In genomic region chr10:33136271-33136670, GRCh38 we compare ENCODE assay signal across 12 cellular contexts.
A peak's percentile ranks its signal among the peaks of the same experiment; 100 is the strongest.
DNase-seq lines count a peak whose midpoint lies in the region; ATAC-seq and TF ChIP-seq lines count a peak whose summit lies in the region.
"Had no signal": no experiment of that assay in that cellular context is flagged by ENCODE, and none has a peak within 500 bp of the region (broad histone marks: within the 10 kb centered on the region; RNA-seq: fewer than 3 reads in every experiment).

No MANE protein-coding gene starts in this region.

- no peak overlapping the region for H2AFZ ChIP-seq in PC-3 (ENCODE audit: low read length)

- H3K27ac ChIP-seq in PC-3 (ENCODE audit: low read length) (no peak overlapping the region), left lung (no peak overlapping the region)
- H3K27ac ChIP-seq: uterus had no signal

- TF ChIP-seq CTCF in PC-3 (conservative IDR thresholded peaks at IDR 0.05; ENCODE audit: low read depth, low read length) = no peak
- no peak for TF ChIP-seq CTCF in left lung (IDR thresholded peaks at IDR 0.05)

- DNase-seq in activated naive CD4-positive, alpha-beta T cell treated with anti-CD3 and anti-CD28 coated beads for 36 hours = no peak
- DNase-seq in activated naive CD4-positive, alpha-beta T cell (lab: John Stamatoyannopoulos, UW) = no peak
- DNase-seq in PC-3 (peak; percentile 34), left lung (no peak), midbrain (lab: John Stamatoyannopoulos, UW) (no peak)
- no peak for DNase-seq in central memory CD8-positive, alpha-beta T cell (ENCODE audit: low spot score in 2 of 2)
- DNase-seq in stimulated activated naive CD8-positive, alpha-beta T cell treated with anti-CD3 and anti-CD28 coated beads, Interleukin-15, Interleukin-2, amounts not matched to agents 100 U/mL and 50 U/mL, for 24 hours = no peak
- DNase-seq: naive B cell, NCI-H1092, SHP77, uterus had no signal

- no peak overlapping the region for H3K4me2 ChIP-seq in PC-3 (ENCODE audit: low read length)

- no peak for ATAC-seq in PC-3
- ATAC-seq in central memory CD8-positive, alpha-beta T cell (replicated peaks; ENCODE audit: extremely low read depth, poor library complexity, severe bottlenecking) = no peak
- ATAC-seq in stimulated activated naive CD8-positive, alpha-beta T cell treated with anti-CD3 and anti-CD28 coated beads, Interleukin-15, Interleukin-2, amounts not matched to agents 100 U/mL and 50 U/mL, for 24 hours = peak; percentile 16
- no peak for ATAC-seq in HG03025 (IDR thresholded peaks at IDR 0.05; ENCODE audit: low FRiP score, unreplicated experiment)
- no peak for ATAC-seq in left lung

- no peaks in the 10 kb centered on the region for H3K9me3 ChIP-seq in PC-3 (ENCODE audit: low read length)
- no peaks in the 10 kb centered on the region for H3K9me3 ChIP-seq in left lung
- H3K9me3 ChIP-seq: uterus had no signal

- H3K4me3 Mint-ChIP-seq in activated naive CD4-positive, alpha-beta T cell treated with anti-CD3 and anti-CD28 coated beads for 36 hours = no peak overlapping the region
- peak overlapping the region; percentile 21 for H3K4me3 Mint-ChIP-seq in central memory CD8-positive, alpha-beta T cell

- POLR2A ChIA-PET in PC-3 (lab: Charles Lee; ENCODE audit: unreplicated experiment) = interaction anchor here (0.6 kb wide), 1 partner anchor 674 kb away, joined by 7 read pairs; no protein-coding TSS in a partner anchor

- H3K9ac ChIP-seq in PC-3 (ENCODE audit: low read length) = no peak overlapping the region

- H3K36me3 ChIP-seq in PC-3 (ENCODE audit: low read depth, low read length) = no peaks in the 10 kb centered on the region
- H3K36me3 ChIP-seq in left lung = no peaks in the 10 kb centered on the region
- H3K36me3 ChIP-seq: uterus had no signal

- H3K27me3 Mint-ChIP-seq in activated naive CD4-positive, alpha-beta T cell treated with anti-CD3 and anti-CD28 coated beads for 36 hours (ENCODE audit: low read depth) = no peaks in the 10 kb centered on the region
- H3K27me3 Mint-ChIP-seq in central memory CD8-positive, alpha-beta T cell = no peaks in the 10 kb centered on the region

- BruUV-seq in PC-3 (replicated peaks; lab: Mats Ljungman, UMichigan) = no TSS peak

- H3K4me1 Mint-ChIP-seq in activated naive CD4-positive, alpha-beta T cell treated with anti-CD3 and anti-CD28 coated beads for 36 hours (ENCODE audit: low read depth) = peaks cover 88% of the 10 kb centered on the region
- H3K4me1 Mint-ChIP-seq in central memory CD8-positive, alpha-beta T cell = peaks cover 71% of the 10 kb centered on the region

- H3K36me3 Mint-ChIP-seq in activated naive CD4-positive, alpha-beta T cell treated with anti-CD3 and anti-CD28 coated beads for 36 hours (ENCODE audit: low read depth) = no peaks in the 10 kb centered on the region
- H3K36me3 Mint-ChIP-seq in central memory CD8-positive, alpha-beta T cell (ENCODE audit: insufficient read depth) = peaks cover 26% of the 10 kb centered on the region
- H3K36me3 Mint-ChIP-seq: naive B cell had no signal

- H3K9me2 ChIP-seq in PC-3 (replicated peaks; ENCODE audit: low read length) = 0 out of 2 replicates have a peak, but pooled peaks cover 2% of the 10 kb centered on the region

- H3K79me2 ChIP-seq in PC-3 (ENCODE audit: low read length) = no peaks in the 10 kb centered on the region

- CTCF ChIA-PET in activated naive CD4-positive, alpha-beta T cell treated with anti-CD3 and anti-CD28 coated beads for 36 hours (lab: Charles Lee) = interaction anchor here (2.0 kb wide), 1 partner anchor 10 kb away, joined by 6 read pairs; no protein-coding TSS in a partner anchor
- CTCF ChIA-PET in PC-3 (lab: Charles Lee) = interaction anchor here (0.5 to 1.6 kb wide), 2 partner anchors 20 to 125 kb away, joined by 4 to 7 read pairs; no protein-coding TSS in a partner anchor

- H3K27ac Mint-ChIP-seq in activated naive CD4-positive, alpha-beta T cell treated with anti-CD3 and anti-CD28 coated beads for 36 hours = peak overlapping the region; percentile 64
- peak overlapping the region; percentile 96 for H3K27ac Mint-ChIP-seq in central memory CD8-positive, alpha-beta T cell (ENCODE audit: low read depth)

- no peaks in the 10 kb centered on the region for H3K9me3 Mint-ChIP-seq in activated naive CD4-positive, alpha-beta T cell treated with anti-CD3 and anti-CD28 coated beads for 36 hours
- no peaks in the 10 kb centered on the region for H3K9me3 Mint-ChIP-seq in central memory CD8-positive, alpha-beta T cell
- H3K9me3 Mint-ChIP-seq: naive B cell had no signal

- no peaks in the 10 kb centered on the region for H4K20me1 ChIP-seq in PC-3 (ENCODE audit: low read length)

- no peaks in the 10 kb centered on the region for H3K27me3 ChIP-seq in PC-3 (ENCODE audit: low read length)
- no peaks in the 10 kb centered on the region for H3K27me3 ChIP-seq in left lung
- H3K27me3 ChIP-seq: uterus had no signal

- H3K4me1 ChIP-seq in PC-3 (ENCODE audit: insufficient read depth, low read length) = peaks cover 41% of the 10 kb centered on the region
- H3K4me1 ChIP-seq in left lung = peaks cover 0 to 3% of the 10 kb centered on the region in 2 donors
- H3K4me1 ChIP-seq: uterus had no signal

- H3K4me3 ChIP-seq in PC-3 (ENCODE audit: low read length) (no peak overlapping the region), left lung (no peak overlapping the region)
- H3K4me3 ChIP-seq: uterus had no signal

- intact Hi-C loops in activated naive CD4-positive, alpha-beta T cell treated with anti-CD3 and anti-CD28 coated beads for 36 hours (cut with micrococcal nuclease) = loop anchor here (5.0 to 10.0 kb wide), 7 partner anchors 759 to 1991 kb away; partner anchors contain the start of genes ARHGAP12, CREM and KIF5B
- intact Hi-C loops in PC-3 (cut with micrococcal nuclease) (no loop called here), left lung (cut with DNase I) (no loop called here)

- peaks cover 16% of the 10 kb centered on the region for H3F3A ChIP-seq in PC-3 (ENCODE audit: low read length, unreplicated experiment)
